Comparison of ENCODE assay signal across 10 cellular contexts in the genomic region with DNA sequence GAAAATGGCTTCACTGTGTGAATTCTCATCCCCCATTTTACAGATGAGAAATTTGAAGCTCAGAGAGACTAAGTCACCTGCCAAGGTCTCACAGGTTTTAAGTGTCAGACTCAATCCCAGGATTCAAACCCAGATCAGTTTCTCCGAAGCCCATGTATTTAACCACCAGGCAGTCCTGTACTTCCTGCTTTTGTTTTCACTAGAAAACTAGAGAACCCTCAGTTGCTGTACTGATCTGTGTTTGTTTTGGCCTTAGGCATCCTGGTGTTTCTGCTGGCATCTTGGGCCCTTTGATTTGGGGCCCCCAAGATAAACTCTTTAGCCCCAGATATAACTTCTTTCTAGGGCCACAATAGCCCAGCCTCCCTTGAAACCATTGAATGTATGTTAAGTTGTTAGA. TPM values are rescaled to one million over a fixed set of nuclear protein-coding genes. Genes with fewer than 3 reads are reported as not detected.
A peak's percentile ranks its signal among the peaks of the same experiment; 100 is the strongest.
DNase-seq lines count a peak whose midpoint lies in the region; ATAC-seq and TF ChIP-seq lines count a peak whose summit lies in the region.
"Had no signal": no experiment of that assay in that cellular context is flagged by ENCODE, and none has a peak within 500 bp of the region (broad histone marks: within the 10 kb centered on the region; RNA-seq: fewer than 3 reads in every experiment).

No MANE protein-coding gene starts in this region.

- H3K4me3 ChIP-seq in DOHH2 (ENCODE audit: low read length) (peak overlapping the region; percentile 62), body of pancreas (no peak overlapping the region)

- TF ChIP-seq POLR2A in body of pancreas (IDR thresholded peaks at IDR 0.05) = no peak

- H3K9me3 ChIP-seq in DOHH2 (ENCODE audit: control insufficient read depth, insufficient read depth, low read length) (no peaks in the 10 kb centered on the region), body of pancreas (no peaks in the 10 kb centered on the region)

- no peaks in the 10 kb centered on the region for H4K20me1 ChIP-seq in DOHH2 (ENCODE audit: control insufficient read depth, insufficient read depth, low read depth, low read length)

- H3K27me3 ChIP-seq in DOHH2 (ENCODE audit: control insufficient read depth, low read length) = no peaks in the 10 kb centered on the region
- no peaks in the 10 kb centered on the region for H3K27me3 ChIP-seq in body of pancreas

- H3K4me2 ChIP-seq in DOHH2 (ENCODE audit: low read length) = peak overlapping the region; percentile 78

- WGBS in body of pancreas, 2 donors = 70 to 79% methylated on average over 1 of the region's 1 CpG

- H3K4me1 ChIP-seq in DOHH2 (ENCODE audit: control insufficient read depth, low read length) = peaks cover 88% of the 10 kb centered on the region
- no peaks in the 10 kb centered on the region for H3K4me1 ChIP-seq in body of pancreas

- H3K9me2 ChIP-seq in DOHH2 (replicated peaks; ENCODE audit: control insufficient read depth, low read length) = no peaks in the 10 kb centered on the region

- no peak for DNase-seq in activated naive CD8-positive, alpha-beta T cell treated with anti-CD3 and anti-CD28 coated beads for 36 hours
- DNase-seq in body of pancreas (no peak), NCI-H82 (lab: John Stamatoyannopoulos, UW) (no peak), activated gamma-delta T cell (lab: John Stamatoyannopoulos, UW) (no peak), mesothelial cell of epicardium (ENCODE audit: low spot score in 2 of 2, unreplicated experiment in 2 of 2) (no peak)
- DNase-seq: glutamatergic neuron had no signal

- H3K27ac ChIP-seq in DOHH2 (ENCODE audit: low read depth, low read length) (peak overlapping the region; percentile 99), body of pancreas (no peak overlapping the region)

- peaks cover 83% of the 10 kb centered on the region for H3K79me2 ChIP-seq in DOHH2 (ENCODE audit: control insufficient read depth, low read length)

- ATAC-seq in GM19463 (IDR thresholded peaks at IDR 0.05; ENCODE audit: unreplicated experiment) (peak; percentile 19), HG03159 (IDR thresholded peaks at IDR 0.05; ENCODE audit: unreplicated experiment) (peak; percentile 34), body of pancreas (no peak)

- H3K27me3 Mint-ChIP-seq in activated naive CD8-positive, alpha-beta T cell treated with anti-CD3 and anti-CD28 coated beads for 36 hours = no peaks in the 10 kb centered on the region
- peaks cover 43% of the 10 kb centered on the region for H3K27me3 Mint-ChIP-seq in mesothelial cell of epicardium (ENCODE audit: low read depth)

- H3K4me3 Mint-ChIP-seq in activated naive CD8-positive, alpha-beta T cell treated with anti-CD3 and anti-CD28 coated beads for 36 hours = peak overlapping the region; percentile 27
- H3K4me3 Mint-ChIP-seq in mesothelial cell of epicardium = no peak overlapping the region

- TF ChIP-seq CTCF in DOHH2 (IDR thresholded peaks at IDR 0.05; ENCODE audit: low read depth, low read length, poor library complexity, severe bottlenecking) = no peak
- TF ChIP-seq CTCF in body of pancreas (IDR thresholded peaks at IDR 0.05) = no peak
- TF ChIP-seq CTCF in mesothelial cell of epicardium (IDR thresholded peaks at IDR 0.05; ENCODE audit: unreplicated experiment) = no peak

- H3K4me1 Mint-ChIP-seq in activated naive CD8-positive, alpha-beta T cell treated with anti-CD3 and anti-CD28 coated beads for 36 hours = peaks cover 64% of the 10 kb centered on the region
- H3K4me1 Mint-ChIP-seq in mesothelial cell of epicardium = peaks cover 3% of the 10 kb centered on the region

- H3F3A ChIP-seq in DOHH2 (ENCODE audit: control insufficient read depth, insufficient read depth) = peaks cover 30% of the 10 kb centered on the region

- H3K27ac Mint-ChIP-seq in activated naive CD8-positive, alpha-beta T cell treated with anti-CD3 and anti-CD28 coated beads for 36 hours = peak overlapping the region; percentile 88
- H3K27ac Mint-ChIP-seq in mesothelial cell of epicardium = no peak overlapping the region

- H3K36me3 Mint-ChIP-seq in activated naive CD8-positive, alpha-beta T cell treated with anti-CD3 and anti-CD28 coated beads for 36 hours = peaks cover 51% of the 10 kb centered on the region
- H3K36me3 Mint-ChIP-seq in mesothelial cell of epicardium = no peaks in the 10 kb centered on the region

- H3K36me3 ChIP-seq in DOHH2 (ENCODE audit: control insufficient read depth, low read length) = peaks cover 86% of the 10 kb centered on the region
- no peaks in the 10 kb centered on the region for H3K36me3 ChIP-seq in body of pancreas (replicated peaks in 1 of 2; ENCODE audit: insufficient read depth in 1 of 2, low read depth in 2 of 2)

- H3K9me3 Mint-ChIP-seq in activated naive CD8-positive, alpha-beta T cell treated with anti-CD3 and anti-CD28 coated beads for 36 hours = no peaks in the 10 kb centered on the region
- H3K9me3 Mint-ChIP-seq in mesothelial cell of epicardium = no peaks in the 10 kb centered on the region

- intact Hi-C loops in body of pancreas (cut with DNase I) = no loop called here

RNA-seq across cellular contexts. Expression of a gene that starts 36.5 kb away (rescaled TPM):
- 10 to 100 TPM; 65.3 to 65.4 TPM for total RNA-seq in activated naive CD8-positive, alpha-beta T cell treated with anti-CD3 and anti-CD28 coated beads for 36 hours
- total RNA-seq in body of pancreas (1 to 10 TPM; 1.6 to 4.7 TPM), mesothelial cell of epicardium (0.04 TPM in 1 of 3 replicates, not detected in the others)
- total RNA-seq: osteocyte had no signal

Comparison
In these comparisons a context has a peak if more than half of its experiments do, and no peak if none do; other contexts are left out.
1. RNA of a gene that starts 36.5 kb away (total RNA-seq): 65.3 to 65.4 TPM in activated naive CD8-positive, alpha-beta T cell treated with anti-CD3 and anti-CD28 coated beads for 36 hours; 1.6 to 4.7 TPM in body of pancreas and 0.04 TPM in mesothelial cell of epicardium; every median in the first group is over 10 times any median in the second.